ENCODE assay signal across 38 cellular contexts in genomic region chr10:84216834-84217233, GRCh38. TPM values are rescaled to one million over a fixed set of nuclear protein-coding genes. Genes with fewer than 3 reads are reported as not detected.
"Had no signal": no experiment of that assay in that cellular context is flagged by ENCODE, and none has a peak within 500 bp of the region (broad histone marks: within the 10 kb centered on the region; RNA-seq: fewer than 3 reads in every experiment).

No MANE protein-coding gene starts in this region.

- H3K27me3 ChIP-seq: adrenal gland, body of pancreas, brain microvascular endothelial cell, breast epithelium had no signal

- H3K9me3 ChIP-seq: adrenal gland, body of pancreas, breast epithelium had no signal

- H3K4me3 Mint-ChIP-seq: activated B cell treated with CpG ODN at 0.5 μM for 24 hours; activated CD4-positive, alpha-beta memory T cell treated with anti-CD3 and anti-CD28 coated beads for 36 hours; activated CD4-positive, alpha-beta T cell treated with anti-CD3 and anti-CD28 coated beads, Interleukin-2, amount 10 ng/mL, durations not matched to agents 24 days and 14 days; activated CD8-positive, alpha-beta T cell treated with anti-CD3 and anti-CD28 coated beads for 36 hours; activated naive CD4-positive, alpha-beta T cell treated with anti-CD3 and anti-CD28 coated beads for 36 hours; activated naive CD8-positive, alpha-beta T cell treated with anti-CD3 and anti-CD28 coated beads for 36 hours; activated T-cell treated with anti-CD3 and anti-CD28 coated beads, Interleukin-2, amount 50 U/mL, for 4 hours; activated T-cell treated with anti-CD3 and anti-CD28 coated beads, Interleukin-2, amount 50 U/mL, for 72 hours; activated T-helper 1 cell treated with anti-CD3 and anti-CD28 coated beads, Interleukin-12 subunit alpha, Interleukin-12 subunit beta, Interleukin-2, Interleukin-4 antibody, amounts not matched to agents 30 ng/mL and 10 ng/mL and 1 ng/mL, durations not matched to agents 14 hours and 24 hours and 36 hours; activated T-helper 17 cell treated with anti-CD3 and anti-CD28 coated beads, Interleukin-2, amount 50 U/mL, for 72 hours; central memory CD8-positive, alpha-beta T cell; T-helper 1 cell treated with Interleukin-12 subunit alpha and Interleukin-12 subunit beta and Interleukin-4 antibody, amounts not matched to agents 30 μg/mL and 1 μg/mL, for 36 hours; T-helper 2 cell treated with Interferon-gamma antibody and Interleukin-4, amounts not matched to agents 5 μg/mL and 100 μg/mL, for 36 hours had no signal

- H3K4me3 ChIP-seq: adrenal gland, body of pancreas, breast epithelium had no signal

- H3K36me3 ChIP-seq: adrenal gland, brain microvascular endothelial cell, breast epithelium had no signal

- H3K27ac Mint-ChIP-seq: activated B cell treated with CpG ODN at 0.5 μM for 24 hours; activated CD4-positive, alpha-beta memory T cell treated with anti-CD3 and anti-CD28 coated beads for 36 hours; activated CD4-positive, alpha-beta T cell treated with anti-CD3 and anti-CD28 coated beads, Interleukin-2, amount 10 ng/mL, durations not matched to agents 24 days and 14 days; activated CD8-positive, alpha-beta T cell treated with anti-CD3 and anti-CD28 coated beads for 36 hours; activated naive CD4-positive, alpha-beta T cell treated with anti-CD3 and anti-CD28 coated beads for 36 hours; activated naive CD4-positive, alpha-beta T cell treated with anti-CD3 and anti-CD28 coated beads, Interleukin-2, amount 50 U/mL, for 72 hours; activated naive CD8-positive, alpha-beta T cell treated with anti-CD3 and anti-CD28 coated beads for 36 hours; activated T-cell treated with anti-CD3 and anti-CD28 coated beads, Interleukin-2, amount 50 U/mL, for 72 hours; activated T-helper 1 cell treated with anti-CD3 and anti-CD28 coated beads, Interleukin-12 subunit alpha, Interleukin-12 subunit beta, Interleukin-2, Interleukin-4 antibody, amounts not matched to agents 30 ng/mL and 10 ng/mL and 1 ng/mL, durations not matched to agents 14 hours and 24 hours and 36 hours; activated T-helper 17 cell treated with anti-CD3 and anti-CD28 coated beads, Interleukin-2, amount 50 U/mL, for 72 hours; T-helper 1 cell treated with Interleukin-12 subunit alpha and Interleukin-12 subunit beta and Interleukin-4 antibody, amounts not matched to agents 30 μg/mL and 1 μg/mL, for 36 hours; T-helper 2 cell treated with Interferon-gamma antibody and Interleukin-4, amounts not matched to agents 5 μg/mL and 100 μg/mL, for 36 hours had no signal

- ATAC-seq: activated CD8-positive, alpha-beta T cell treated with anti-CD3 and anti-CD28 coated beads for 36 hours; activated naive CD4-positive, alpha-beta T cell treated with anti-CD3 and anti-CD28 coated beads, Interleukin-2, amount 50 U/mL, for 72 hours; activated T-cell treated with anti-CD3 and anti-CD28 coated beads, Interleukin-2, amount 50 U/mL, for 4 hours; activated T-cell treated with anti-CD3 and anti-CD28 coated beads, Interleukin-2, amount 50 U/mL, for 72 hours; activated T-helper 17 cell treated with anti-CD3 and anti-CD28 coated beads, Interleukin-2, amount 50 U/mL, for 72 hours; body of pancreas had no signal

- DNase-seq: activated B cell treated with CpG ODN at 0.5 μM for 24 hours; activated CD4-positive, alpha-beta memory T cell treated with anti-CD3 and anti-CD28 coated beads for 36 hours; activated CD4-positive, alpha-beta T cell treated with anti-CD3 and anti-CD28 coated beads for 4 hours; activated CD4-positive, alpha-beta T cell treated with anti-CD3 and anti-CD28 coated beads, Interleukin-2, amount 10 ng/mL, durations not matched to agents 24 days and 14 days; activated CD4-positive, alpha-beta T cell treated with anti-CD3 and anti-CD28 coated beads, Interleukin-2, amount 50 U/mL, for 1 hour; activated CD4-positive, alpha-beta T cell treated with anti-CD3 and anti-CD28 coated beads, Interleukin-2, amount 50 U/mL, for 4 hours; activated CD4-positive, CD25-positive, alpha-beta regulatory T cell treated with anti-CD3 and anti-CD28 coated beads, Interleukin-2, amount 50 U/mL, for 72 hours; activated CD8-positive, alpha-beta memory T cell treated with anti-CD3 and anti-CD28 coated beads, Interleukin-2, amount 50 U/mL, for 4 hours; activated CD8-positive, alpha-beta T cell treated with anti-CD3 and anti-CD28 coated beads for 36 hours; activated effector memory CD4-positive, alpha-beta T cell treated with anti-CD3 and anti-CD28 coated beads, Interleukin-2, amount 50 U/mL, for 16 hours; activated gamma-delta T cell treated with Interleukin-2 at 50 U/mL for 16 hours; activated naive CD4-positive, alpha-beta T cell; activated naive CD4-positive, alpha-beta T cell treated with anti-CD3 and anti-CD28 coated beads for 36 hours; activated naive CD4-positive, alpha-beta T cell treated with anti-CD3 and anti-CD28 coated beads, Interleukin-2, amount 50 U/mL, for 16 hours; activated naive CD8-positive, alpha-beta T cell treated with anti-CD3 and anti-CD28 coated beads for 36 hours; activated T-cell treated with anti-CD3 and anti-CD28 coated beads for 4 hours; activated T-cell treated with anti-CD3 and anti-CD28 coated beads, Interleukin-2, amount 50 U/mL, for 1 hour; activated T-cell treated with anti-CD3 and anti-CD28 coated beads, Interleukin-2, amount 50 U/mL, for 4 hours; activated T-cell treated with anti-CD3 and anti-CD28 coated beads, Interleukin-2, amount 50 U/mL, for 72 hours; amniotic stem cell; aorta; body of pancreas; brain microvascular endothelial cell; caudate nucleus; SW 1271; T-helper 1 cell; T-helper 2 cell; T-helper 9 cell had no signal

- H3K36me3 Mint-ChIP-seq: activated CD4-positive, alpha-beta memory T cell treated with anti-CD3 and anti-CD28 coated beads for 36 hours; activated naive CD8-positive, alpha-beta T cell treated with anti-CD3 and anti-CD28 coated beads for 36 hours had no signal

- H3K4me1 Mint-ChIP-seq: activated B cell treated with CpG ODN at 0.5 μM for 24 hours; activated CD4-positive, alpha-beta T cell treated with anti-CD3 and anti-CD28 coated beads, Interleukin-2, amount 10 ng/mL, durations not matched to agents 24 days and 14 days; activated naive CD8-positive, alpha-beta T cell treated with anti-CD3 and anti-CD28 coated beads for 36 hours; central memory CD8-positive, alpha-beta T cell had no signal

- H3K27me3 Mint-ChIP-seq: activated CD4-positive, alpha-beta memory T cell treated with anti-CD3 and anti-CD28 coated beads for 36 hours had no signal

- H3K4me1 ChIP-seq: adrenal gland, body of pancreas, breast epithelium had no signal

- H3K27ac ChIP-seq: adrenal gland, body of pancreas, brain microvascular endothelial cell, breast epithelium, VCaP had no signal

RNA-seq across cellular contexts. Expression of gene LRIT2, which starts 8.5 kb away (rescaled TPM):
- total RNA-seq: activated B cell treated with CpG ODN at 0.5 μM for 24 hours; activated CD4-positive, alpha-beta memory T cell treated with anti-CD3 and anti-CD28 coated beads for 36 hours; activated CD4-positive, alpha-beta T cell treated with anti-CD3 and anti-CD28 coated beads, Interleukin-2, amount 10 ng/mL, durations not matched to agents 24 days and 14 days; activated CD8-positive, alpha-beta T cell treated with anti-CD3 and anti-CD28 coated beads for 36 hours; activated naive CD4-positive, alpha-beta T cell treated with anti-CD3 and anti-CD28 coated beads for 36 hours; activated naive CD4-positive, alpha-beta T cell treated with anti-CD3 and anti-CD28 coated beads, Interleukin-2, amount 50 U/mL, for 72 hours; activated naive CD8-positive, alpha-beta T cell treated with anti-CD3 and anti-CD28 coated beads for 36 hours; activated T-cell treated with anti-CD3 and anti-CD28 coated beads, Interleukin-2, amount 50 U/mL, for 4 hours; activated T-cell treated with anti-CD3 and anti-CD28 coated beads, Interleukin-2, amount 50 U/mL, for 72 hours; activated T-helper 1 cell treated with anti-CD3 and anti-CD28 coated beads, Interleukin-12 subunit alpha, Interleukin-12 subunit beta, Interleukin-2, Interleukin-4 antibody, amounts not matched to agents 30 ng/mL and 10 ng/mL and 1 ng/mL, durations not matched to agents 14 hours and 24 hours and 36 hours; activated T-helper 17 cell treated with anti-CD3 and anti-CD28 coated beads, Interleukin-2, amount 50 U/mL, for 72 hours; adrenal gland; aorta; astrocyte; body of pancreas; breast epithelium had no signal
- polyA plus RNA-seq: adrenal gland, aorta had no signal

RNA-seq across cellular contexts. Expression of gene CDHR1, which starts 22.5 kb away (rescaled TPM):
- polyA plus RNA-seq: aorta had no signal

RNA-seq across cellular contexts. Expression of gene LRIT1, which starts 24.5 kb away (rescaled TPM):
- total RNA-seq: activated B cell treated with CpG ODN at 0.5 μM for 24 hours; activated CD4-positive, alpha-beta memory T cell treated with anti-CD3 and anti-CD28 coated beads for 36 hours; activated CD4-positive, alpha-beta T cell treated with anti-CD3 and anti-CD28 coated beads, Interleukin-2, amount 10 ng/mL, durations not matched to agents 24 days and 14 days; activated CD8-positive, alpha-beta T cell treated with anti-CD3 and anti-CD28 coated beads for 36 hours; activated naive CD4-positive, alpha-beta T cell treated with anti-CD3 and anti-CD28 coated beads for 36 hours; activated naive CD4-positive, alpha-beta T cell treated with anti-CD3 and anti-CD28 coated beads, Interleukin-2, amount 50 U/mL, for 72 hours; activated naive CD8-positive, alpha-beta T cell treated with anti-CD3 and anti-CD28 coated beads for 36 hours; activated T-cell treated with anti-CD3 and anti-CD28 coated beads, Interleukin-2, amount 50 U/mL, for 4 hours; activated T-cell treated with anti-CD3 and anti-CD28 coated beads, Interleukin-2, amount 50 U/mL, for 72 hours; activated T-helper 1 cell treated with anti-CD3 and anti-CD28 coated beads, Interleukin-12 subunit alpha, Interleukin-12 subunit beta, Interleukin-2, Interleukin-4 antibody, amounts not matched to agents 30 ng/mL and 10 ng/mL and 1 ng/mL, durations not matched to agents 14 hours and 24 hours and 36 hours; activated T-helper 17 cell treated with anti-CD3 and anti-CD28 coated beads, Interleukin-2, amount 50 U/mL, for 72 hours; adrenal gland; aorta; astrocyte; body of pancreas; breast epithelium had no signal
- polyA plus RNA-seq: adrenal gland, aorta had no signal

RNA-seq across cellular contexts. Expression of gene RGR, which starts 28.0 kb away (rescaled TPM):
- total RNA-seq: activated B cell treated with CpG ODN at 0.5 μM for 24 hours; activated CD4-positive, alpha-beta memory T cell treated with anti-CD3 and anti-CD28 coated beads for 36 hours; activated CD4-positive, alpha-beta T cell treated with anti-CD3 and anti-CD28 coated beads, Interleukin-2, amount 10 ng/mL, durations not matched to agents 24 days and 14 days; activated CD8-positive, alpha-beta T cell treated with anti-CD3 and anti-CD28 coated beads for 36 hours; activated naive CD4-positive, alpha-beta T cell treated with anti-CD3 and anti-CD28 coated beads for 36 hours; activated naive CD4-positive, alpha-beta T cell treated with anti-CD3 and anti-CD28 coated beads, Interleukin-2, amount 50 U/mL, for 72 hours; activated naive CD8-positive, alpha-beta T cell treated with anti-CD3 and anti-CD28 coated beads for 36 hours; activated T-cell treated with anti-CD3 and anti-CD28 coated beads, Interleukin-2, amount 50 U/mL, for 4 hours; activated T-cell treated with anti-CD3 and anti-CD28 coated beads, Interleukin-2, amount 50 U/mL, for 72 hours; activated T-helper 1 cell treated with anti-CD3 and anti-CD28 coated beads, Interleukin-12 subunit alpha, Interleukin-12 subunit beta, Interleukin-2, Interleukin-4 antibody, amounts not matched to agents 30 ng/mL and 10 ng/mL and 1 ng/mL, durations not matched to agents 14 hours and 24 hours and 36 hours; activated T-helper 17 cell treated with anti-CD3 and anti-CD28 coated beads, Interleukin-2, amount 50 U/mL, for 72 hours; adrenal gland; aorta; astrocyte; body of pancreas had no signal
- polyA plus RNA-seq: aorta had no signal

RNA-seq across cellular contexts. Expression of gene GPR15LG, which starts 43.2 kb away (rescaled TPM):
- total RNA-seq: activated B cell treated with CpG ODN at 0.5 μM for 24 hours; activated CD4-positive, alpha-beta memory T cell treated with anti-CD3 and anti-CD28 coated beads for 36 hours; activated CD4-positive, alpha-beta T cell treated with anti-CD3 and anti-CD28 coated beads, Interleukin-2, amount 10 ng/mL, durations not matched to agents 24 days and 14 days; activated CD8-positive, alpha-beta T cell treated with anti-CD3 and anti-CD28 coated beads for 36 hours; activated naive CD4-positive, alpha-beta T cell treated with anti-CD3 and anti-CD28 coated beads for 36 hours; activated naive CD4-positive, alpha-beta T cell treated with anti-CD3 and anti-CD28 coated beads, Interleukin-2, amount 50 U/mL, for 72 hours; activated naive CD8-positive, alpha-beta T cell treated with anti-CD3 and anti-CD28 coated beads for 36 hours; activated T-cell treated with anti-CD3 and anti-CD28 coated beads, Interleukin-2, amount 50 U/mL, for 4 hours; activated T-cell treated with anti-CD3 and anti-CD28 coated beads, Interleukin-2, amount 50 U/mL, for 72 hours; activated T-helper 1 cell treated with anti-CD3 and anti-CD28 coated beads, Interleukin-12 subunit alpha, Interleukin-12 subunit beta, Interleukin-2, Interleukin-4 antibody, amounts not matched to agents 30 ng/mL and 10 ng/mL and 1 ng/mL, durations not matched to agents 14 hours and 24 hours and 36 hours; activated T-helper 17 cell treated with anti-CD3 and anti-CD28 coated beads, Interleukin-2, amount 50 U/mL, for 72 hours; aorta; astrocyte; body of pancreas had no signal
- polyA plus RNA-seq: adrenal gland had no signal
